Comparison of ENCODE assay signal across 7 cellular contexts in genomic region chr18:48675330-48675761, GRCh38.
A peak's percentile ranks its signal among the peaks of the same experiment; 100 is the strongest.
DNase-seq lines count a peak whose midpoint lies in the region; ATAC-seq and TF ChIP-seq lines count a peak whose summit lies in the region.

No MANE protein-coding gene starts in this region.

- H3K27me3 Mint-ChIP-seq in T-helper 2 cell treated with Interferon-gamma antibody and Interleukin-4, amounts not matched to agents 5 μg/mL and 100 μg/mL, for 36 hours (ENCODE audit: low read depth) = no peaks in the 10 kb centered on the region

- peaks cover 6% of the 10 kb centered on the region for H3K9me3 Mint-ChIP-seq in T-helper 2 cell treated with Interferon-gamma antibody and Interleukin-4, amounts not matched to agents 5 μg/mL and 100 μg/mL, for 36 hours

- peaks cover 18 to 28% of the 10 kb centered on the region in 2 donors for H3K4me1 ChIP-seq in gastrocnemius medialis

- peaks cover 2% of the 10 kb centered on the region for H3K36me3 Mint-ChIP-seq in T-helper 2 cell treated with Interferon-gamma antibody and Interleukin-4, amounts not matched to agents 5 μg/mL and 100 μg/mL, for 36 hours (ENCODE audit: low read depth)

- TF ChIP-seq CTCF in GM12865 (IDR thresholded peaks at IDR 0.05; ENCODE audit: insufficient read depth, low read depth, low read length, missing control alignments) = peak; percentile 97
- peak; percentile 92 to 97 (median 94) for TF ChIP-seq CTCF in gastrocnemius medialis (IDR thresholded peaks at IDR 0.05 in 4 of 5, conservative IDR thresholded peaks at IDR 0.05 in 1 of 5)

- POLR2A ChIA-PET in HEK293T (lab: Yijun Ruan, JAX) = no interaction called here

- no peaks in the 10 kb centered on the region for H3K4me1 Mint-ChIP-seq in T-helper 2 cell treated with Interferon-gamma antibody and Interleukin-4, amounts not matched to agents 5 μg/mL and 100 μg/mL, for 36 hours (ENCODE audit: low read depth)

- intact Hi-C loops in gastrocnemius medialis (cut with DNase I; ENCODE audit: low total_unique reads) = loop anchor here (1.0 to 10.0 kb wide), 7 partner anchors 107 to 772 kb away; partner anchors contain the start of gene SMAD7

- no peak overlapping the region for H3K27ac Mint-ChIP-seq in T-helper 2 cell treated with Interferon-gamma antibody and Interleukin-4, amounts not matched to agents 5 μg/mL and 100 μg/mL, for 36 hours

- H3K27ac ChIP-seq in gastrocnemius medialis = peak overlapping the region in 1 of 4 donors; percentile 1

- DNase-seq in GM12865 (ENCODE audit: low read depth) (peak; percentile 90), HEK293T (ENCODE audit: extremely low spot score) (peak; percentile 80), NCI-H1048 (lab: John Stamatoyannopoulos, UW) (peak; percentile 35), amygdala (lab: John Stamatoyannopoulos, UW) (peak in 55 of 56 donors; percentile 34 to 93 (median 75)), hepatic stellate cell (ENCODE audit: low spot score) (peak; percentile 90), gastrocnemius medialis (peak; percentile 72 to 85)
- peak; percentile 78 for DNase-seq in T-helper 2 cell treated with Interferon-gamma antibody and Interleukin-4, amounts not matched to agents 5 μg/mL and 100 μg/mL, for 36 hours (ENCODE audit: low spot score)

- CTCF ChIA-PET in HEK293T (lab: Yijun Ruan, JAX) = interaction anchor here (1.4 kb wide), 1 partner anchor 504 kb away, joined by 3 read pairs; no protein-coding TSS in a partner anchor

- H3K4me3 ChIP-seq in GM12865 (ENCODE audit: low read depth, low read length) (no peak overlapping the region), gastrocnemius medialis (no peak overlapping the region)

- no peaks in the 10 kb centered on the region for H3K27me3 ChIP-seq in gastrocnemius medialis

- no peak overlapping the region for H3K4me3 Mint-ChIP-seq in T-helper 2 cell treated with Interferon-gamma antibody and Interleukin-4, amounts not matched to agents 5 μg/mL and 100 μg/mL, for 36 hours

- no peaks in the 10 kb centered on the region for H3K9me3 ChIP-seq in gastrocnemius medialis

- peaks cover 0 to 13% of the 10 kb centered on the region in 2 donors for H3K36me3 ChIP-seq in gastrocnemius medialis

- TF ChIP-seq POLR2A in gastrocnemius medialis (IDR thresholded peaks at IDR 0.05) = no peak

- ATAC-seq in gastrocnemius medialis = peak; percentile 76 to 81

- in situ Hi-C loops in gastrocnemius medialis (cut with MboI; ENCODE audit: low sequenced_read_pairs in 4 of 4) = loop anchor here in 3 of 4 donors (10.0 to 25.0 kb wide), 5 partner anchors 262 to 762 kb away; partner anchors contain the start of gene SMAD7 (in 1 of the 3)

TF ChIP-seq in HEK293T, 16 proteins besides CTCF, POLR2A, EP300 and RAD21:
- TF ChIP-seq BHLHE40 (IDR thresholded peaks at IDR 0.05; ENCODE audit: borderline replicate concordance) (no peak), FOXM1 (IDR thresholded peaks at IDR 0.05; ENCODE audit: borderline replicate concordance) (no peak), TARDBP (IDR thresholded peaks at IDR 0.05) (no peak), ELF4 (IDR thresholded peaks at IDR 0.05) (no peak), CTBP1 (IDR thresholded peaks at IDR 0.05; ENCODE audit: borderline replicate concordance) (no peak), HDGF (IDR thresholded peaks at IDR 0.05; ENCODE audit: borderline replicate concordance) (no peak), FOXK2 (IDR thresholded peaks at IDR 0.05) (no peak), ZNF384 (IDR thresholded peaks at IDR 0.05) (no peak), LEF1 (IDR thresholded peaks at IDR 0.05; ENCODE audit: borderline replicate concordance) (no peak), NFRKB (IDR thresholded peaks at IDR 0.05) (no peak), L3MBTL2 (conservative IDR thresholded peaks at IDR 0.05) (no peak), SP1 (IDR thresholded peaks at IDR 0.05) (no peak), SUZ12 (IDR thresholded peaks at IDR 0.05) (no peak), FOXA1 (IDR thresholded peaks at IDR 0.05) (no peak)

Comparison
In these comparisons a context has a peak if more than half of its experiments do, and no peak if none do; other contexts are left out.
1. DNase-seq: peak in every context shown above with its lines; median percentile 90 in GM12865; 90 in hepatic stellate cell; 80 in HEK293T; 78 in gastrocnemius medialis; 78 in T-helper 2 cell treated with Interferon-gamma antibody and Interleukin-4, amounts not matched to agents 5 μg/mL and 100 μg/mL, for 36 hours; 75 in amygdala; 35 in NCI-H1048.